In the genomic region with DNA sequence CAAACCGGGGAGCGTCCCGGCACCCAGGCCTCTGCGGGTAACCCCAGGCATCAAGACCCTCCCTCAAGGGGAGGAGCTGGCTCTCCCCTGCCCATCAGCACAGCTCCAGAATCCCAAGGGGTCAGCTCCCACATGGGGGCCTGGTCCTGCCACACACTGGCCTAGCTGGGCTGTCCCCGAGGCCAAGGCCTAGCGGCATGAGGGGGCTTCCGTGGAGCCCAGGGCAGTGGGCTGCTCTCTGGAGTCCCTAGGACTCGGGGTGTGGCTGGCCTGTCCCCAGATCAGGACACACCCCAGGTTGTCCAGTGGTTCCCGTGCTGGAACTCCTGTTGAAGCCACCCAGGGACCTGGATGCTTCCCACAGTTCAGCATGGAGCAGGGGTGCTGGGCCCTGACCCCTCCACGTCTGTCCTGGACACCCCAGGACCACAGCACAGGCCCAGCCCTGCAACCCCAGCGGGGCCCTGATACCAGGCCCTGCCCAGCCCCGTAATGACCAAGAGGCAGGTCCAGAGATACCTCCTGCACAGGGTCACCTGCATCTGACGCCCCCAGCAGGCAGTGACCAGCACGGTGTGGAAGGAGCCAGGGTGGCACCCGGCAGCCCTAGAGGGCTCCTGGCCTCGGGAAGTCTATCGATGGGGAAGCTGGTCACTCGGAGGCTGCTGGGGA, we compare ENCODE assay signal across 22 cellular contexts. TPM values are rescaled to one million over a fixed set of nuclear protein-coding genes. Genes with fewer than 3 reads are reported as not detected.
A peak's percentile ranks its signal among the peaks of the same experiment; 100 is the strongest.
DNase-seq lines count a peak whose midpoint lies in the region; ATAC-seq, FAIRE-seq and TF ChIP-seq lines count a peak whose summit lies in the region.
"Had no signal": no experiment of that assay in that cellular context is flagged by ENCODE, and none has a peak within 500 bp of the region (broad histone marks: within the 10 kb centered on the region; RNA-seq: fewer than 3 reads in every experiment).

No MANE protein-coding gene starts in this region.

- peaks cover 3% of the 10 kb centered on the region for H3K36me3 ChIP-seq in H7 (replicated peaks; ENCODE audit: control insufficient read depth, insufficient read depth, low read length)
- H3K36me3 ChIP-seq in left lung = peaks cover 0 to 32% of the 10 kb centered on the region in 2 donors

- H3K4me3 ChIP-seq in H7 (ENCODE audit: insufficient read depth, low read depth, low read length) (no peak overlapping the region), left lung (no peak overlapping the region)
- H3K4me3 ChIP-seq: A549, GM23338 had no signal

- no peak overlapping the region for H3K27ac Mint-ChIP-seq in CD4-positive, alpha-beta T cell
- no peak overlapping the region for H3K27ac Mint-ChIP-seq in endothelial cell (ENCODE audit: unreplicated experiment)
- no peak overlapping the region for H3K27ac Mint-ChIP-seq in neural crest cell (ENCODE audit: unreplicated experiment)
- no peak overlapping the region for H3K27ac Mint-ChIP-seq in activated T-cell treated with anti-CD3 and anti-CD28 coated beads, Interleukin-2, amount 50 U/mL, for 24 hours
- H3K27ac Mint-ChIP-seq: CD8-positive, alpha-beta T cell; GM23338 had no signal

- no peak overlapping the region for H3K27ac ChIP-seq in CD4-positive, alpha-beta T cell (ENCODE audit: low read depth, low read length)
- no peak overlapping the region for H3K27ac ChIP-seq in left lung
- H3K27ac ChIP-seq: A549, C4-2B had no signal

- no peaks in the 10 kb centered on the region for H3K9me3 Mint-ChIP-seq in CD4-positive, alpha-beta T cell
- no peaks in the 10 kb centered on the region for H3K9me3 Mint-ChIP-seq in endothelial cell (ENCODE audit: unreplicated experiment)
- H3K9me3 Mint-ChIP-seq in neural crest cell = no peaks in the 10 kb centered on the region
- H3K9me3 Mint-ChIP-seq in activated T-cell treated with anti-CD3 and anti-CD28 coated beads, Interleukin-2, amount 50 U/mL, for 24 hours = no peaks in the 10 kb centered on the region
- H3K9me3 Mint-ChIP-seq: CD8-positive, alpha-beta T cell; GM23338; H9 had no signal

- no peaks in the 10 kb centered on the region for H3K27me3 Mint-ChIP-seq in CD4-positive, alpha-beta T cell
- H3K27me3 Mint-ChIP-seq in endothelial cell (ENCODE audit: unreplicated experiment) = peaks cover 9% of the 10 kb centered on the region
- no peaks in the 10 kb centered on the region for H3K27me3 Mint-ChIP-seq in neural crest cell (ENCODE audit: low read depth)
- H3K27me3 Mint-ChIP-seq in activated T-cell treated with anti-CD3 and anti-CD28 coated beads, Interleukin-2, amount 50 U/mL, for 24 hours = no peaks in the 10 kb centered on the region

- H3K36me3 Mint-ChIP-seq in CD4-positive, alpha-beta T cell (ENCODE audit: low read depth) = peaks cover 9% of the 10 kb centered on the region
- H3K36me3 Mint-ChIP-seq in endothelial cell (ENCODE audit: low read depth, unreplicated experiment) (peaks cover 6% of the 10 kb centered on the region), neural crest cell (ENCODE audit: low read depth) (no peaks in the 10 kb centered on the region)
- H3K36me3 Mint-ChIP-seq in activated T-cell treated with anti-CD3 and anti-CD28 coated beads, Interleukin-2, amount 50 U/mL, for 24 hours (ENCODE audit: low read depth) = peaks cover 25% of the 10 kb centered on the region

- peaks cover 0 to 18% of the 10 kb centered on the region in 2 donors for H3K4me1 ChIP-seq in left lung
- H3K4me1 ChIP-seq: BE2C had no signal

- ATAC-seq in CD4-positive, alpha-beta T cell (ENCODE audit: poor library complexity) = no peak
- no peak for ATAC-seq in left lung
- ATAC-seq: CD8-positive, alpha-beta T cell; GM23338 had no signal

- H3K27me3 ChIP-seq in CD4-positive, alpha-beta T cell (ENCODE audit: control insufficient read depth, insufficient read depth, low read length) = no peaks in the 10 kb centered on the region
- H3K27me3 ChIP-seq in H7 (ENCODE audit: control insufficient read depth, insufficient read depth, low read length) = no peaks in the 10 kb centered on the region
- H3K27me3 ChIP-seq in left lung = no peaks in the 10 kb centered on the region
- H3K27me3 ChIP-seq: BE2C had no signal

- no peaks in the 10 kb centered on the region for H3K9me3 ChIP-seq in CD4-positive, alpha-beta T cell (ENCODE audit: control insufficient read depth, low read length)
- no peaks in the 10 kb centered on the region for H3K9me3 ChIP-seq in left lung
- H3K9me3 ChIP-seq: A549, BE2C had no signal

- CTCF ChIA-PET in CD4-positive, alpha-beta T cell (lab: Charles Lee) = no interaction called here

- POLR2A ChIA-PET in CD4-positive, alpha-beta T cell (lab: Charles Lee) = no interaction called here

- H3K4me1 Mint-ChIP-seq in CD4-positive, alpha-beta T cell (ENCODE audit: low read depth) = no peaks in the 10 kb centered on the region
- H3K4me1 Mint-ChIP-seq in endothelial cell (ENCODE audit: unreplicated experiment) = peaks cover 4% of the 10 kb centered on the region
- H3K4me1 Mint-ChIP-seq in neural crest cell = no peaks in the 10 kb centered on the region
- H3K4me1 Mint-ChIP-seq in activated T-cell treated with anti-CD3 and anti-CD28 coated beads, Interleukin-2, amount 50 U/mL, for 24 hours (ENCODE audit: low read depth) = peaks cover 4% of the 10 kb centered on the region
- H3K4me1 Mint-ChIP-seq: GM23338, H9 had no signal

- H3K4me3 Mint-ChIP-seq in CD4-positive, alpha-beta T cell = peak overlapping the region; percentile 38
- H3K4me3 Mint-ChIP-seq in endothelial cell (ENCODE audit: unreplicated experiment) (peak overlapping the region; percentile 51), neural crest cell (peak overlapping the region; percentile 54)
- no peak overlapping the region for H3K4me3 Mint-ChIP-seq in activated T-cell treated with anti-CD3 and anti-CD28 coated beads, Interleukin-2, amount 50 U/mL, for 24 hours
- H3K4me3 Mint-ChIP-seq: CD8-positive, alpha-beta T cell; GM23338 had no signal

- intact Hi-C loops in CD4-positive, alpha-beta T cell (cut with DNase I, micrococcal nuclease) = no loop called here
- intact Hi-C loops in left lung (cut with DNase I) = no loop called here

- TF ChIP-seq CTCF in CD4-positive, alpha-beta T cell (IDR thresholded peaks at IDR 0.05) = no peak
- TF ChIP-seq CTCF in endothelial cell (IDR thresholded peaks at IDR 0.05; ENCODE audit: unreplicated experiment) (no peak), neural crest cell (conservative IDR thresholded peaks at IDR 0.05) (no peak), left lung (IDR thresholded peaks at IDR 0.05) (no peak)

- no peak for FAIRE-seq in urothelium cell line (lab: Jason Lieb, UNC)
- FAIRE-seq: A549, D721Med, G401.6, GM12891, HTR-8/SVneo had no signal

- no peak for DNase-seq in CD4-positive, alpha-beta T cell
- peak; percentile 58 for DNase-seq in H7
- DNase-seq in endothelial cell (ENCODE audit: low spot score) = no peak
- no peak for DNase-seq in neural crest cell (ENCODE audit: low read depth, low spot score)
- no peak for DNase-seq in left lung
- DNase-seq in urothelium cell line (ENCODE audit: low spot score) = no peak
- DNase-seq in NCI-H1436 (lab: John Stamatoyannopoulos, UW) = no peak
- no peak for DNase-seq in activated T-cell treated with anti-CD3 and anti-CD28 coated beads, Interleukin-2, amount 50 U/mL, for 24 hours
- DNase-seq: BE2C, COR-L47, DMS153, DMS79 treated with DMSO at 0.1 percent for 48 hours, EL, H9 had no signal

RNA-seq across cellular contexts. Expression of a gene that starts 5.5 kb away (rescaled TPM):
- 10 to 100 TPM; 23.7 to 23.9 TPM for total RNA-seq in CD4-positive, alpha-beta T cell
- 27.1 and 57.9 TPM in 2 replicates for total RNA-seq in H7 (2014; rRNA removed; shearing (Covaris generic))
- 92.4 TPM for total RNA-seq in endothelial cell (ENCODE audit: unreplicated experiment)
- total RNA-seq in neural crest cell = 90.6 and 93.5 TPM in 2 replicates
- 10 to 100 TPM; 43.2 to 52.4 TPM for total RNA-seq in left lung

RNA-seq across cellular contexts. Expression of a gene that starts 7.5 kb away (rescaled TPM):
- total RNA-seq in CD4-positive, alpha-beta T cell = 1 to 10 TPM; 2.4 TPM
- total RNA-seq in H7 (2014; rRNA removed; shearing (Covaris generic)) = 1.3 and 1.5 TPM in 2 replicates
- total RNA-seq in endothelial cell (ENCODE audit: unreplicated experiment) (2.6 TPM), neural crest cell (2.1 and 2.4 TPM in 2 replicates), left lung (1 to 10 TPM; 1.8 to 3.1 TPM)

RNA-seq across cellular contexts. Expression of a gene that starts 22.8 kb away (rescaled TPM):
- 100 to 1,000 TPM; 131 to 132 TPM for total RNA-seq in CD4-positive, alpha-beta T cell
- 98.9 and 104 TPM in 2 replicates for total RNA-seq in H7 (2014; rRNA removed; shearing (Covaris generic))
- total RNA-seq in endothelial cell (ENCODE audit: unreplicated experiment) (61.1 TPM), neural crest cell (69.2 and 71.1 TPM in 2 replicates), left lung (100 to 1,000 TPM; 185 to 243 TPM)

RNA-seq across cellular contexts. Expression of a gene that starts 30.7 kb away (rescaled TPM):
- total RNA-seq in CD4-positive, alpha-beta T cell = 10 to 100 TPM in 1 of 2 experiments, 1 to 10 TPM in 1; 8.2 to 10.3 TPM
- 2.7 and 4.0 TPM in 2 replicates for total RNA-seq in H7 (2014; rRNA removed; shearing (Covaris generic))
- 4.2 TPM for total RNA-seq in endothelial cell (ENCODE audit: unreplicated experiment)
- total RNA-seq in neural crest cell = 1.8 and 2.2 TPM in 2 replicates
- total RNA-seq in left lung = 1 to 10 TPM; 4.1 to 4.5 TPM

RNA-seq across cellular contexts. Expression of a gene that starts 30.9 kb away (rescaled TPM):
- 10 to 100 TPM; 14.1 to 15.7 TPM for total RNA-seq in CD4-positive, alpha-beta T cell
- total RNA-seq in H7 (2014; rRNA removed; shearing (Covaris generic)) = 28.2 and 37.0 TPM in 2 replicates
- 8.9 TPM for total RNA-seq in endothelial cell (ENCODE audit: unreplicated experiment)
- 7.3 and 7.4 TPM in 2 replicates for total RNA-seq in neural crest cell
- 10 to 100 TPM; 42.1 to 57.2 TPM for total RNA-seq in left lung
